7 cellular contexts compared by ENCODE assay signal in the genomic region with DNA sequence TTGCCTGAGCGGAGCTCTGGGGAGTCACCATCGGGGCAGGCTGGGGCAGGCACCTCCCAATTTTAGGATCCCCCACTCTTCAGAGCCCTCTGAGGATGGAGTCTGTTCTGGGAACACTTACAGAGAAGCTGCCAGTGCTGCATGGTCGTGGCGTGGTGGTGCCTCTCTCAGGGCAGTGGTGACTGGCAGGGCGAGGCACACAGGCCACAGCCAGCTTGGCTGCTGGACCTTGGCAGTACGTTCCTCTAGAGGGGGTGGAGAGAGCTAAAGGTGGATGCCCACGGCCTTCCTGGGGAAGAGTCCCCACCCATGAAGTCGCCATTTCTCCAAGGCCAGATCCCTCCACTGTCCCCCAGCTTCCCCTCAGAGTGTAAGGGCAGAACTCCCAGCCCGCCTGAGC.
DNase-seq lines count a peak whose midpoint lies in the region; ATAC-seq, FAIRE-seq and TF ChIP-seq lines count a peak whose summit lies in the region.
"Not testable (repeated sequence)": the region's sequence is repeated elsewhere in the genome, so short reads cannot be mapped to it uniquely, and the experiment has no call there.

No MANE protein-coding gene starts in this region.

- not testable (repeated sequence) for BruUV-seq in PC-3 (replicated peaks; lab: Mats Ljungman, UMichigan)

- H4K8ac ChIP-seq in H9 (replicated peaks; ENCODE audit: insufficient read length, low read depth, low read length), result not testable (repeated sequence)

- not testable (repeated sequence) for H2BK5ac ChIP-seq in H9 (ENCODE audit: insufficient read length, low read length)

- not testable (repeated sequence) for H3K9ac ChIP-seq in H9 (ENCODE audit: extremely low read depth, insufficient read length, low read length); PC-3 (ENCODE audit: low read length); kidney (ENCODE audit: low read length in 2 of 2)

- peak; percentile 0 for DNase-seq in H9
- not testable (repeated sequence) for DNase-seq in PC-3; stimulated activated effector memory CD8-positive, alpha-beta T cell treated with anti-CD3 and anti-CD28 coated beads, Interleukin-12 subunit alpha, Interleukin-12 subunit beta, amount 100 ng/mL, for 72 hours (ENCODE audit: low spot score in 2 of 2)
- peak; percentile 6 for DNase-seq in chondrocyte (ENCODE audit: low spot score)
- DNase-seq in kidney, result peak; percentile 12
- peak; percentile 10 for DNase-seq in osteocyte (ENCODE audit: extremely low spot score, unreplicated experiment)
- peak; percentile 24 for DNase-seq in ureter (ENCODE audit: low spot score)

- not testable (repeated sequence) for H3K9me3 Mint-ChIP-seq in H9; chondrocyte (ENCODE audit: low read depth); osteocyte (ENCODE audit: unreplicated experiment); stimulated activated effector memory CD8-positive, alpha-beta T cell treated with anti-CD3 and anti-CD28 coated beads, Interleukin-12 subunit alpha, Interleukin-12 subunit beta, amount 100 ng/mL, for 72 hours

- not testable (repeated sequence) for H3K14ac ChIP-seq in H9 (ENCODE audit: insufficient read depth, low read length)

- H3K9me3 ChIP-seq in H9 (ENCODE audit: control insufficient read depth, low read depth, low read length); PC-3 (ENCODE audit: low read length); kidney (ENCODE audit: control insufficient read depth in 1 of 2, low read length in 2 of 2): not testable (repeated sequence)

- not testable (repeated sequence) for H4K5ac ChIP-seq in H9 (ENCODE audit: insufficient read length, low read depth, low read length)

- not testable (repeated sequence) for H4K20me1 ChIP-seq in H9 (ENCODE audit: control insufficient read depth, insufficient read depth, insufficient read length); PC-3 (ENCODE audit: low read length)

- H2BK15ac ChIP-seq in H9 (ENCODE audit: low read depth, low read length), result not testable (repeated sequence)

- H2AFZ ChIP-seq in H9 (ENCODE audit: low read length); PC-3 (ENCODE audit: low read length): not testable (repeated sequence)

- CTCF ChIA-PET in PC-3 (lab: Charles Lee), result not testable (repeated sequence)

- not testable (repeated sequence) for H2AK5ac ChIP-seq in H9 (ENCODE audit: insufficient read length, low read length)

- H3K36me3 ChIP-seq in PC-3 (ENCODE audit: low read depth, low read length); kidney (ENCODE audit: control insufficient read depth in 1 of 2, insufficient read depth in 2 of 2, low read length in 2 of 2): not testable (repeated sequence)

- H3K4me1 Mint-ChIP-seq in H9; chondrocyte (ENCODE audit: low read depth); osteocyte (ENCODE audit: unreplicated experiment); stimulated activated effector memory CD8-positive, alpha-beta T cell treated with anti-CD3 and anti-CD28 coated beads, Interleukin-12 subunit alpha, Interleukin-12 subunit beta, amount 100 ng/mL, for 72 hours: not testable (repeated sequence)

- H3K27ac Mint-ChIP-seq in H9; chondrocyte (ENCODE audit: unreplicated experiment); osteocyte (ENCODE audit: unreplicated experiment); stimulated activated effector memory CD8-positive, alpha-beta T cell treated with anti-CD3 and anti-CD28 coated beads, Interleukin-12 subunit alpha, Interleukin-12 subunit beta, amount 100 ng/mL, for 72 hours: not testable (repeated sequence)

- intact Hi-C loops in PC-3 (cut with micrococcal nuclease); kidney (cut with DNase I): not testable (repeated sequence)

- H3K23ac ChIP-seq in H9 (ENCODE audit: insufficient read length, low read depth, low read length), result not testable (repeated sequence)

- peak; percentile 20; the same call in 1 of the 2 replicates for ATAC-seq in PC-3
- peak; percentile 6 for ATAC-seq in stimulated activated effector memory CD8-positive, alpha-beta T cell treated with anti-CD3 and anti-CD28 coated beads, Interleukin-12 subunit alpha, Interleukin-12 subunit beta, amount 100 ng/mL, for 72 hours

- H3K18ac ChIP-seq in H9 (ENCODE audit: insufficient read length, low read depth, low read length), result not testable (repeated sequence)

- TF ChIP-seq CTCF in H9 (conservative IDR thresholded peaks at IDR 0.05); PC-3 (conservative IDR thresholded peaks at IDR 0.05; ENCODE audit: low read depth, low read length); chondrocyte (IDR thresholded peaks at IDR 0.05); kidney (IDR thresholded peaks at IDR 0.05; ENCODE audit: borderline replicate concordance, extremely low read depth, insufficient read depth); osteocyte (IDR thresholded peaks at IDR 0.05): not testable (repeated sequence)

- not testable (repeated sequence) for H3K4ac ChIP-seq in H9 (ENCODE audit: low read depth, low read length)

- not testable (repeated sequence) for H3F3A ChIP-seq in PC-3 (ENCODE audit: low read length, unreplicated experiment)

- not testable (repeated sequence) for H3K27ac ChIP-seq in H9 (ENCODE audit: insufficient read length, low read depth, low read length); PC-3 (ENCODE audit: low read length); kidney (ENCODE audit: low read depth in 2 of 2, low read length in 2 of 2)

- H3K27me3 ChIP-seq in H9 (ENCODE audit: insufficient read depth, low read length); PC-3 (ENCODE audit: low read length): not testable (repeated sequence)

- not testable (repeated sequence) for H2BK20ac ChIP-seq in H9 (ENCODE audit: low read depth, low read length, poor library complexity, severe bottlenecking)

- H3K27me3 Mint-ChIP-seq in H9 (ENCODE audit: low read depth); chondrocyte (ENCODE audit: low read depth); osteocyte (ENCODE audit: unreplicated experiment): not testable (repeated sequence)

- H3K4me3 Mint-ChIP-seq in H9; chondrocyte (ENCODE audit: unreplicated experiment); osteocyte (ENCODE audit: unreplicated experiment); stimulated activated effector memory CD8-positive, alpha-beta T cell treated with anti-CD3 and anti-CD28 coated beads, Interleukin-12 subunit alpha, Interleukin-12 subunit beta, amount 100 ng/mL, for 72 hours: not testable (repeated sequence)

- not testable (repeated sequence) for H3K79me1 ChIP-seq in H9 (ENCODE audit: insufficient read depth, low read depth, low read length, poor library complexity, severe bottlenecking)

- not testable (repeated sequence) for H2BK120ac ChIP-seq in H9 (ENCODE audit: low read depth, low read length, poor library complexity, severe bottlenecking)

- not testable (repeated sequence) for H3K23me2 ChIP-seq in H9 (ENCODE audit: insufficient read length, low read depth, low read length, poor library complexity, severe bottlenecking)

- not testable (repeated sequence) for H3K9me2 ChIP-seq in PC-3 (replicated peaks; ENCODE audit: low read length)

- WGBS in H9 (ENCODE audit: extremely low coverage, insufficient read length, low lambda C conversion rate), result no CpG with 5 or more reads among the region's 9 CpGs

- POLR2A ChIA-PET in PC-3 (lab: Charles Lee; ENCODE audit: unreplicated experiment), result not testable (repeated sequence)

- not testable (repeated sequence) for H3K79me2 ChIP-seq in H9 (ENCODE audit: insufficient read depth, low read length); PC-3 (ENCODE audit: low read length)

- H3K56ac ChIP-seq in H9 (ENCODE audit: insufficient read length, low read depth, low read length), result not testable (repeated sequence)

- H4K91ac ChIP-seq in H9 (ENCODE audit: insufficient read length, low read depth, low read length), result not testable (repeated sequence)

- not testable (repeated sequence) for FAIRE-seq in kidney (lab: Jason Lieb, UNC)

- H3K4me2 ChIP-seq in H9 (ENCODE audit: insufficient read depth, insufficient read length, low read length); PC-3 (ENCODE audit: low read length): not testable (repeated sequence)

- H3K4me3 ChIP-seq in PC-3 (ENCODE audit: low read length); kidney (ENCODE audit: low read length in 2 of 2): not testable (repeated sequence)

- not testable (repeated sequence) for H3K36me3 Mint-ChIP-seq in H9 (ENCODE audit: insufficient read depth in 1 of 3, low read depth in 3 of 3); chondrocyte (ENCODE audit: low read depth); osteocyte (ENCODE audit: unreplicated experiment); stimulated activated effector memory CD8-positive, alpha-beta T cell treated with anti-CD3 and anti-CD28 coated beads, Interleukin-12 subunit alpha, Interleukin-12 subunit beta, amount 100 ng/mL, for 72 hours

- not testable (repeated sequence) for H2BK12ac ChIP-seq in H9 (ENCODE audit: insufficient read length, low read depth, low read length)

- not testable (repeated sequence) for H3T11ph ChIP-seq in H9 (ENCODE audit: low read length)

- H3K4me1 ChIP-seq in H9 (ENCODE audit: insufficient read depth, low read length); PC-3 (ENCODE audit: insufficient read depth, low read length); kidney (ENCODE audit: control insufficient read depth in 1 of 2, insufficient read depth in 1 of 2, low read depth in 1 of 2, low read length in 2 of 2): not testable (repeated sequence)
